Comparison of ENCODE assay signal across 8 cellular contexts in genomic region chr18:59899298-59900221, GRCh38. TPM values are rescaled to one million over a fixed set of nuclear protein-coding genes. Genes with fewer than 3 reads are reported as not detected.
A peak's percentile ranks its signal among the peaks of the same experiment; 100 is the strongest.
DNase-seq lines count a peak whose midpoint lies in the region; ATAC-seq and TF ChIP-seq lines count a peak whose summit lies in the region.

TSS of gene PMAIP1 (plus strand) at chr18:59899996. CDS start at chr18:59900178, 182 bp downstream.

- DNase-seq in GM06990 (ENCODE audit: extremely low read depth, insufficient read length) = peak; percentile 92
- DNase-seq in NCI-H1092 (lab: John Stamatoyannopoulos, UW) = peak; percentile 88
- peak; percentile 55 for DNase-seq in SK-N-MC (ENCODE audit: low read depth, low spot score)
- peak; percentile 90 for DNase-seq in activated naive CD4-positive, alpha-beta T cell treated with anti-CD3 and anti-CD28 coated beads for 36 hours
- DNase-seq in glomerular endothelial cell (ENCODE audit: extremely low read depth, low read depth, low spot score) = no peak
- peak; percentile 74 to 86 (median 82) for DNase-seq in ovary
- DNase-seq in tibial nerve (ENCODE audit: low spot score in 2 of 2) = peak; percentile 54 to 69

- 1 to 2% (median 1%) methylated on average over 67 to 73 of the region's 73 CpGs for WGBS in ovary, 3 donors
- 2 to 3% methylated on average over 54 to 63 of the region's 73 CpGs for WGBS in tibial nerve, 2 donors

- TF ChIP-seq EP300 in ovary (IDR thresholded peaks at IDR 0.05) (no peak), tibial nerve (IDR thresholded peaks at IDR 0.05) (peak in 1 of 2 donors; percentile 69)

- H3K36me3 Mint-ChIP-seq in activated naive CD4-positive, alpha-beta T cell treated with anti-CD3 and anti-CD28 coated beads for 36 hours (ENCODE audit: low read depth) = peaks cover 41% of the 10 kb centered on the region

- TF ChIP-seq CTCF in GM06990 (IDR thresholded peaks at IDR 0.05; ENCODE audit: insufficient read depth, low read length, poor library complexity, severe bottlenecking) = no peak
- no peak for TF ChIP-seq CTCF in ovary (IDR thresholded peaks at IDR 0.05)
- no peak for TF ChIP-seq CTCF in tibial nerve (IDR thresholded peaks at IDR 0.05)

- H3K4me1 ChIP-seq in ovary (ENCODE audit: insufficient read depth) (peaks cover 3% of the 10 kb centered on the region), tibial nerve (peaks cover 0 to 20% (median 2%) of the 10 kb centered on the region in 4 donors)

- TF ChIP-seq POLR2A in ovary (IDR thresholded peaks at IDR 0.05) (peak; percentile 51), tibial nerve (IDR thresholded peaks at IDR 0.05) (peak in 1 of 2 donors; percentile 67)

- peak; percentile 66 for ATAC-seq in HG02588 (IDR thresholded peaks at IDR 0.05; ENCODE audit: unreplicated experiment)

- H3K9me3 Mint-ChIP-seq in activated naive CD4-positive, alpha-beta T cell treated with anti-CD3 and anti-CD28 coated beads for 36 hours = no peaks in the 10 kb centered on the region

- peak within 1 kb of the TSS; percentile 99 for H3K27ac Mint-ChIP-seq in activated naive CD4-positive, alpha-beta T cell treated with anti-CD3 and anti-CD28 coated beads for 36 hours

- CTCF ChIA-PET in activated naive CD4-positive, alpha-beta T cell treated with anti-CD3 and anti-CD28 coated beads for 36 hours (lab: Charles Lee) = interaction anchor here (0.8 to 3.0 kb wide), 8 partner anchors 17 to 91 kb away, joined by 3 to 9 read pairs (median 4); no protein-coding TSS in a partner anchor

- peaks cover 29% of the 10 kb centered on the region for H3K4me1 Mint-ChIP-seq in activated naive CD4-positive, alpha-beta T cell treated with anti-CD3 and anti-CD28 coated beads for 36 hours (ENCODE audit: low read depth)

- peaks cover 2% of the 10 kb centered on the region for H3K36me3 ChIP-seq in GM06990 (ENCODE audit: control insufficient read depth, insufficient read depth, low read length)
- H3K36me3 ChIP-seq in SK-N-MC (ENCODE audit: insufficient read depth, low read length) = peaks cover 18% of the 10 kb centered on the region
- H3K36me3 ChIP-seq in ovary = no peaks in the 10 kb centered on the region
- H3K36me3 ChIP-seq in tibial nerve = no peaks in the 10 kb centered on the region

- peak within 1 kb of the TSS; percentile 69; the same call in 1 of the 2 replicates for H3K27ac ChIP-seq in SK-N-MC
- H3K27ac ChIP-seq in ovary = no peak within 1 kb of the TSS
- peak within 1 kb of the TSS in 3 of 4 donors; percentile 12 to 80 (median 73) for H3K27ac ChIP-seq in tibial nerve

- no peaks in the 10 kb centered on the region for H3K9me3 ChIP-seq in SK-N-MC (ENCODE audit: low read depth, low read length)
- H3K9me3 ChIP-seq in ovary = no peaks in the 10 kb centered on the region
- no peaks in the 10 kb centered on the region for H3K9me3 ChIP-seq in tibial nerve

- intact Hi-C loops in activated naive CD4-positive, alpha-beta T cell treated with anti-CD3 and anti-CD28 coated beads for 36 hours (cut with micrococcal nuclease) = loop anchor here (1.0 to 5.0 kb wide), 7 partner anchors 14 to 1352 kb away; partner anchors contain the start of genes LMAN1, MALT1 and SEC11C
- intact Hi-C loops in ovary (cut with DNase I) = no loop called here

- no peaks in the 10 kb centered on the region for H3K27me3 Mint-ChIP-seq in activated naive CD4-positive, alpha-beta T cell treated with anti-CD3 and anti-CD28 coated beads for 36 hours (ENCODE audit: low read depth)

- no peaks in the 10 kb centered on the region for H3K27me3 ChIP-seq in GM06990 (replicated peaks; ENCODE audit: control insufficient read depth, insufficient read depth, low read length)
- H3K27me3 ChIP-seq in ovary = no peaks in the 10 kb centered on the region
- H3K27me3 ChIP-seq in tibial nerve = peaks cover 0 to 12% of the 10 kb centered on the region in 2 donors

- H3K4me3 ChIP-seq in GM06990 (replicated peaks; ENCODE audit: low read depth, low read length) (peak within 1 kb of the TSS; percentile 73), SK-N-MC (peak within 1 kb of the TSS; percentile 92), ovary (peak within 1 kb of the TSS; percentile 57), tibial nerve (peak within 1 kb of the TSS; percentile 33 to 72 (median 48))

- peak within 1 kb of the TSS; percentile 94 for H3K9ac ChIP-seq in SK-N-MC (ENCODE audit: insufficient read length)

- peak within 1 kb of the TSS; percentile 94 for H3K4me3 Mint-ChIP-seq in activated naive CD4-positive, alpha-beta T cell treated with anti-CD3 and anti-CD28 coated beads for 36 hours

RNA-seq across cellular contexts. Expression of gene PMAIP1, which starts in this region (rescaled TPM):
- 100 to 1,000 TPM; 132 to 141 TPM for total RNA-seq in activated naive CD4-positive, alpha-beta T cell treated with anti-CD3 and anti-CD28 coated beads for 36 hours
- total RNA-seq in glomerular endothelial cell (45.2 and 55.7 TPM in 2 replicates), ovary (10 to 100 TPM in 1 of 7 donors, 1 to 10 TPM in 2, under 1 TPM in 3, not detected in 1; 0.30 to 11.8 (median 1.8) TPM), tibial nerve (under 1 TPM in 2 of 4 donors, not detected in 2; 0.22 to 0.98 TPM)
- under 1 TPM; 0.47 to 0.75 TPM for polyA plus RNA-seq in ovary

Comparison
In these comparisons a context has a peak if more than half of its experiments do, and no peak if none do; other contexts are left out.
1. Peak in DNase-seq, H3K4me3 ChIP-seq and H3K27ac ChIP-seq in tibial nerve; RNA of the gene not detected or under 1 TPM.